Comparison of ENCODE assay signal across 19 cellular contexts in genomic region chr3:172707967-172708366, GRCh38. TPM values are rescaled to one million over a fixed set of nuclear protein-coding genes. Genes with fewer than 3 reads are reported as not detected.
DNase-seq lines count a peak whose midpoint lies in the region; ATAC-seq, FAIRE-seq and TF ChIP-seq lines count a peak whose summit lies in the region.
"Had no signal": no experiment of that assay in that cellular context is flagged by ENCODE, and none has a peak within 500 bp of the region (broad histone marks: within the 10 kb centered on the region; RNA-seq: fewer than 3 reads in every experiment).

No MANE protein-coding gene starts in this region.

- intact Hi-C loops in CD4-positive, alpha-beta T cell (cut with DNase I, micrococcal nuclease) = no loop called here
- intact Hi-C loops in endothelial cell of umbilical vein (cut with micrococcal nuclease) = no loop called here
- intact Hi-C loops in ascending aorta (cut with DNase I) = no loop called here

- no peak for TF ChIP-seq CTCF in CD4-positive, alpha-beta T cell (IDR thresholded peaks at IDR 0.05)
- TF ChIP-seq CTCF in endothelial cell of umbilical vein (IDR thresholded peaks at IDR 0.05; ENCODE audit: extremely low read depth in 1 of 2, insufficient read depth in 1 of 2, low read depth in 1 of 2, low read length in 2 of 2) = no peak
- no peak for TF ChIP-seq CTCF in osteocyte (IDR thresholded peaks at IDR 0.05)
- TF ChIP-seq CTCF in ascending aorta (IDR thresholded peaks at IDR 0.05) = no peak
- TF ChIP-seq CTCF in GM20000 (IDR thresholded peaks at IDR 0.05; ENCODE audit: extremely low read depth, missing control alignments) = no peak

- H3K27ac ChIP-seq in CD4-positive, alpha-beta T cell (ENCODE audit: low read depth, low read length) = no peak overlapping the region
- H3K27ac ChIP-seq in endothelial cell of umbilical vein (ENCODE audit: insufficient read depth, low read depth, low read length) = no peak overlapping the region
- no peak overlapping the region for H3K27ac ChIP-seq in ascending aorta

- no peaks in the 10 kb centered on the region for H3K9me3 Mint-ChIP-seq in CD4-positive, alpha-beta T cell
- H3K9me3 Mint-ChIP-seq in osteocyte (ENCODE audit: unreplicated experiment) = no peaks in the 10 kb centered on the region
- H3K9me3 Mint-ChIP-seq: activated naive CD8-positive, alpha-beta T cell treated with anti-CD3 and anti-CD28 coated beads, Interleukin-2, amount 10 ng/mL, durations not matched to agents 7 days and 5 days; IgD-negative memory B cell; memory B cell; T-helper 1 cell treated with Interleukin-12 subunit alpha and Interleukin-12 subunit beta and Interleukin-4 antibody, amounts not matched to agents 30 μg/mL and 1 μg/mL, for 36 hours had no signal

- no peaks in the 10 kb centered on the region for H3K27me3 Mint-ChIP-seq in CD4-positive, alpha-beta T cell
- H3K27me3 Mint-ChIP-seq in osteocyte (ENCODE audit: unreplicated experiment) = no peaks in the 10 kb centered on the region
- H3K27me3 Mint-ChIP-seq: IgD-negative memory B cell, memory B cell had no signal

- no peaks in the 10 kb centered on the region for H3K9me3 ChIP-seq in CD4-positive, alpha-beta T cell (ENCODE audit: control insufficient read depth, low read length)
- H3K9me3 ChIP-seq in endothelial cell of umbilical vein (replicated peaks; ENCODE audit: control insufficient read depth, insufficient read depth, low read length) (no peaks in the 10 kb centered on the region), ascending aorta (no peaks in the 10 kb centered on the region)
- H3K9me3 ChIP-seq: esophagus muscularis mucosa had no signal

- no peaks in the 10 kb centered on the region for H3K27me3 ChIP-seq in CD4-positive, alpha-beta T cell (ENCODE audit: control insufficient read depth, insufficient read depth, low read length)
- H3K27me3 ChIP-seq in endothelial cell of umbilical vein (ENCODE audit: control insufficient read depth in 2 of 2, insufficient read depth in 2 of 2, low read length in 2 of 2) = no peaks in the 10 kb centered on the region
- H3K27me3 ChIP-seq in ascending aorta = no peaks in the 10 kb centered on the region
- H3K27me3 ChIP-seq: esophagus muscularis mucosa had no signal

- H4K20me1 ChIP-seq in endothelial cell of umbilical vein (replicated peaks; ENCODE audit: control insufficient read depth, extremely low read depth, insufficient read depth, low read length) = no peaks in the 10 kb centered on the region

- H3K4me1 ChIP-seq in endothelial cell of umbilical vein (ENCODE audit: control insufficient read depth, extremely low read depth, insufficient read depth, low read length) (peaks cover 26% of the 10 kb centered on the region), ascending aorta (peaks cover 0 to 24% of the 10 kb centered on the region in 2 donors)

- ATAC-seq in CD4-positive, alpha-beta T cell (ENCODE audit: poor library complexity) = no peak
- ATAC-seq: sciatic nerve had no signal

- H3K4me3 Mint-ChIP-seq in CD4-positive, alpha-beta T cell = peak overlapping the region; percentile 27
- H3K4me3 Mint-ChIP-seq in osteocyte (ENCODE audit: unreplicated experiment) = no peak overlapping the region
- H3K4me3 Mint-ChIP-seq: activated naive CD8-positive, alpha-beta T cell treated with anti-CD3 and anti-CD28 coated beads, Interleukin-2, amount 10 ng/mL, durations not matched to agents 7 days and 5 days; memory B cell; T-helper 1 cell treated with Interleukin-12 subunit alpha and Interleukin-12 subunit beta and Interleukin-4 antibody, amounts not matched to agents 30 μg/mL and 1 μg/mL, for 36 hours had no signal

- H3K27ac Mint-ChIP-seq in CD4-positive, alpha-beta T cell = no peak overlapping the region
- peak overlapping the region; percentile 63 for H3K27ac Mint-ChIP-seq in osteocyte (ENCODE audit: unreplicated experiment)
- H3K27ac Mint-ChIP-seq: activated naive CD8-positive, alpha-beta T cell treated with anti-CD3 and anti-CD28 coated beads, Interleukin-2, amount 10 ng/mL, durations not matched to agents 7 days and 5 days; T-helper 1 cell treated with Interleukin-12 subunit alpha and Interleukin-12 subunit beta and Interleukin-4 antibody, amounts not matched to agents 30 μg/mL and 1 μg/mL, for 36 hours had no signal

- H3K9ac ChIP-seq in endothelial cell of umbilical vein (replicated peaks; ENCODE audit: extremely low read depth, insufficient read depth, low read length) = no peak overlapping the region

- DNase-seq in CD4-positive, alpha-beta T cell = no peak
- DNase-seq in NCI-H226 (peak; percentile 41), endothelial cell of umbilical vein (ENCODE audit: low read depth, low spot score) (peak; percentile 60), osteocyte (ENCODE audit: extremely low spot score, unreplicated experiment) (no peak), ascending aorta (ENCODE audit: low spot score in 2 of 2) (no peak), T-helper 2 cell (no peak), GM20000 (ENCODE audit: low spot score) (no peak), NCI-H2107 treated with DMSO at 0.1 percent for 48 hours (lab: John Stamatoyannopoulos, UW; ENCODE audit: unreplicated experiment) (no peak)
- DNase-seq: activated CD4-positive, CD25-positive, alpha-beta regulatory T cell treated with anti-CD3 and anti-CD28 coated beads, Interleukin-2, amount 50 U/mL, for 72 hours; activated naive CD8-positive, alpha-beta T cell treated with anti-CD3 and anti-CD28 coated beads, Interleukin-2, amount 10 ng/mL, durations not matched to agents 7 days and 5 days; cortex of kidney; NCI-H1105; stimulated activated CD4-positive, alpha-beta T cell treated with anti-CD3 and anti-CD28 coated beads, Interleukin-4, amount 100 ng/mL, for 1 hour had no signal

- CTCF ChIA-PET in CD4-positive, alpha-beta T cell (lab: Charles Lee) = no interaction called here
- CTCF ChIA-PET in endothelial cell of umbilical vein (lab: Charles Lee) = interaction anchor here (0.8 to 1.5 kb wide), 5 partner anchors 8 to 35 kb away, joined by 3 to 9 read pairs (median 4); no protein-coding TSS in a partner anchor

- H2AFZ ChIP-seq in endothelial cell of umbilical vein (ENCODE audit: low read depth, low read length) = no peak overlapping the region

- no peak for TF ChIP-seq POLR2A in endothelial cell of umbilical vein (IDR thresholded peaks at IDR 0.05; ENCODE audit: low read depth, low read length)

- no peak for FAIRE-seq in endothelial cell of umbilical vein (lab: Jason Lieb, UNC)
- FAIRE-seq: GM12891 had no signal

- dilution Hi-C loops in endothelial cell of umbilical vein (cut with MboI; ENCODE audit: extremely low pct_ligation_motif_present, low sequenced_read_pairs) = no loop called here

- H3K9me1 ChIP-seq in endothelial cell of umbilical vein (replicated peaks; ENCODE audit: control insufficient read depth, extremely low read depth, insufficient read depth, low read length) = no peaks in the 10 kb centered on the region

- H3K79me2 ChIP-seq in endothelial cell of umbilical vein (ENCODE audit: control insufficient read depth, insufficient read depth, low read length) = peaks cover 60% of the 10 kb centered on the region

- no TSS peak for BruUV-seq in endothelial cell of umbilical vein (replicated peaks; lab: Mats Ljungman, UMichigan)

- POLR2A ChIA-PET in CD4-positive, alpha-beta T cell (lab: Charles Lee) = no interaction called here
- POLR2A ChIA-PET in endothelial cell of umbilical vein (lab: Charles Lee) = interaction anchor here (0.6 kb wide), 1 partner anchor 42 kb away, joined by 7 read pairs; no protein-coding TSS in a partner anchor

- H3K4me2 ChIP-seq in endothelial cell of umbilical vein (ENCODE audit: insufficient read depth, low read length) = no peak overlapping the region

- H3K36me3 ChIP-seq in endothelial cell of umbilical vein (ENCODE audit: control insufficient read depth in 2 of 2, extremely low read depth in 1 of 2, insufficient read depth in 2 of 2, low read length in 2 of 2) = no peaks in the 10 kb centered on the region
- no peaks in the 10 kb centered on the region for H3K36me3 ChIP-seq in ascending aorta
- H3K36me3 ChIP-seq: esophagus muscularis mucosa had no signal

- H3K4me3 ChIP-seq in endothelial cell of umbilical vein (replicated peaks in 1 of 3; ENCODE audit: insufficient read depth in 1 of 3, low read depth in 1 of 3, low read length in 3 of 3) (no peak overlapping the region), ascending aorta (no peak overlapping the region)
- H3K4me3 ChIP-seq: esophagus muscularis mucosa had no signal

- H3K36me3 Mint-ChIP-seq in CD4-positive, alpha-beta T cell (ENCODE audit: low read depth) = peaks cover 10% of the 10 kb centered on the region
- H3K36me3 Mint-ChIP-seq in osteocyte (ENCODE audit: unreplicated experiment) = no peaks in the 10 kb centered on the region
- H3K36me3 Mint-ChIP-seq: activated naive CD8-positive, alpha-beta T cell treated with anti-CD3 and anti-CD28 coated beads, Interleukin-2, amount 10 ng/mL, durations not matched to agents 7 days and 5 days; memory B cell had no signal

- H3K4me1 Mint-ChIP-seq in CD4-positive, alpha-beta T cell (ENCODE audit: low read depth) = peaks cover 30% of the 10 kb centered on the region
- H3K4me1 Mint-ChIP-seq in osteocyte (ENCODE audit: unreplicated experiment) = peaks cover 41% of the 10 kb centered on the region

TF ChIP-seq in endothelial cell of umbilical vein, 7 proteins besides CTCF, POLR2A, EP300 and RAD21 (continues in another document):
- no peak for TF ChIP-seq EZH2 (IDR thresholded peaks at IDR 0.05; ENCODE audit: borderline replicate concordance, low read depth, low read length, severe bottlenecking)

RNA-seq across cellular contexts. Expression of gene NCEH1, which starts 2.9 kb away (rescaled TPM):
- under 1 TPM; 0.33 to 0.50 TPM for total RNA-seq in CD4-positive, alpha-beta T cell
- total RNA-seq in endothelial cell of umbilical vein (20.3 and 20.5 TPM in 2 replicates), osteocyte (6.7 and 8.1 TPM in 2 replicates), ascending aorta (19.1 TPM)
- polyA plus RNA-seq in endothelial cell of umbilical vein = 9.6 and 10.0 TPM in 2 replicates
- 9.1 and 11.1 TPM in 2 replicates for polyA plus RNA-seq in endothelial cell of umbilical vein (2011; cell fraction: cytosol; rRNA removed)
- 6.5 and 9.6 TPM in 2 replicates for polyA plus RNA-seq in endothelial cell of umbilical vein (2011; cell fraction: nucleus; rRNA removed)
- polyA plus RNA-seq in endothelial cell of umbilical vein (2012) = 17.8 and 30.8 TPM in 2 replicates
- 17.8 and 22.3 TPM in 2 replicates for polyA minus RNA-seq in endothelial cell of umbilical vein
- 27.7 TPM for polyA minus RNA-seq in endothelial cell of umbilical vein (2011; cell fraction: cytosol; rRNA and poly(A)+ RNA removed)
- polyA minus RNA-seq in endothelial cell of umbilical vein (2011; cell fraction: nucleus; rRNA and poly(A)+ RNA removed) = 9.4 and 14.1 TPM in 2 replicates

RNA-seq across cellular contexts. Expression of gene ECT2, which starts 42.6 kb away (rescaled TPM):
- 1 to 10 TPM in 1 of 2 experiments, under 1 TPM in 1; 0.71 to 1.1 TPM for total RNA-seq in CD4-positive, alpha-beta T cell
- total RNA-seq in endothelial cell of umbilical vein (44.7 and 47.5 TPM in 2 replicates), osteocyte (15.8 and 18.9 TPM in 2 replicates), ascending aorta (27.1 TPM)
- 7.2 and 10.3 TPM in 2 replicates for polyA plus RNA-seq in endothelial cell of umbilical vein
- polyA plus RNA-seq in endothelial cell of umbilical vein (2011; cell fraction: cytosol; rRNA removed) = 14.5 and 15.7 TPM in 2 replicates
- 27.8 and 42.4 TPM in 2 replicates for polyA plus RNA-seq in endothelial cell of umbilical vein (2011; cell fraction: nucleus; rRNA removed)
- 15.1 and 28.3 TPM in 2 replicates for polyA plus RNA-seq in endothelial cell of umbilical vein (2012)
- polyA minus RNA-seq in endothelial cell of umbilical vein = 18.8 and 24.8 TPM in 2 replicates
- polyA minus RNA-seq in endothelial cell of umbilical vein (2011; cell fraction: cytosol; rRNA and poly(A)+ RNA removed) = 73.0 TPM
- polyA minus RNA-seq in endothelial cell of umbilical vein (2011; cell fraction: nucleus; rRNA and poly(A)+ RNA removed) = 54.5 and 87.6 TPM in 2 replicates

Comparison
In these comparisons a context has a peak if more than half of its experiments do, and no peak if none do; other contexts are left out.
1. DNase-seq: peak in NCI-H226 (single experiment) and endothelial cell of umbilical vein (single experiment); none in CD4-positive, alpha-beta T cell (0 of 10), osteocyte (single experiment), ascending aorta (0 of 2), T-helper 2 cell (0 of 5), GM20000 (single experiment) and NCI-H2107 treated with DMSO at 0.1 percent for 48 hours (single experiment).